In genomic region chr3:37272743-37273142, GRCh38 we compare ENCODE assay signal across 2 cellular contexts.
A peak's percentile ranks its signal among the peaks of the same experiment; 100 is the strongest.
TF ChIP-seq lines count a peak whose summit lies in the region.

No MANE protein-coding gene starts in this region.

TF ChIP-seq in GM23338, 12 proteins besides CTCF, POLR2A, EP300 and RAD21 (continued from another document):
- TF ChIP-seq ZNF462 (CRISPR knock-in tag; IDR thresholded peaks at IDR 0.05) (no peak), NANOG (IDR thresholded peaks at IDR 0.05; ENCODE audit: borderline replicate concordance) (no peak), ZNF331 (CRISPR knock-in tag; IDR thresholded peaks at IDR 0.05; ENCODE audit: low read depth) (no peak), EZH2 (IDR thresholded peaks at IDR 0.05; ENCODE audit: low read depth, unreplicated experiment) (no peak), ZNF114 (CRISPR knock-in tag; IDR thresholded peaks at IDR 0.05) (no peak)

TF ChIP-seq in liver, 16 proteins besides CTCF, POLR2A, EP300 and RAD21 (continued from another document):
- TF ChIP-seq ZBTB33 (IDR thresholded peaks at IDR 0.05) (no peak), JUND (IDR thresholded peaks at IDR 0.05) (no peak), HNF4A (conservative IDR thresholded peaks at IDR 0.05) (peak in 1 of 2 donors; percentile 24)
- TF ChIP-seq, protein P1, sequence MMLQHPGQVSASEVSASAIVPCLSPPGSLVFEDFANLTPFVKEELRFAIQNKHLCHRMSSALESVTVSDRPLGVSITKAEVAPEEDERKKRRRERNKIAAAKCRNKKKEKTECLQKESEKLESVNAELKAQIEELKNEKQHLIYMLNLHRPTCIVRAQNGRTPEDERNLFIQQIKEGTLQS (IDR thresholded peaks at IDR 0.05): peak; percentile 72
